15 cellular contexts compared by ENCODE assay signal in genomic region chr1:168689726-168690602, GRCh38. TPM values are rescaled to one million over a fixed set of nuclear protein-coding genes. Genes with fewer than 3 reads are reported as not detected.
A peak's percentile ranks its signal among the peaks of the same experiment; 100 is the strongest.
DNase-seq lines count a peak whose midpoint lies in the region; ATAC-seq and TF ChIP-seq lines count a peak whose summit lies in the region.
"Had no signal": no experiment of that assay in that cellular context is flagged by ENCODE, and none has a peak within 500 bp of the region (broad histone marks: within the 10 kb centered on the region; RNA-seq: fewer than 3 reads in every experiment).

No MANE protein-coding gene starts in this region.

- H3K27me3 ChIP-seq in MG63 = no peaks in the 10 kb centered on the region

- DNase-seq in AG08395 (ENCODE audit: low spot score) = peak; percentile 68
- DNase-seq in MG63 = peak; percentile 70
- DNase-seq in fibroblast of mammary gland (ENCODE audit: low read depth) = peak; percentile 68
- peak; percentile 28 for DNase-seq in mucosa of gallbladder (ENCODE audit: low spot score)
- DNase-seq in D341Med (ENCODE audit: low spot score) = no peak
- no peak for DNase-seq in NCI-H1436 (lab: John Stamatoyannopoulos, UW)
- DNase-seq: activated CD8-positive, alpha-beta memory T cell treated with anti-CD3 and anti-CD28 coated beads, Interleukin-2, amount 50 U/mL, for 4 hours; amniotic stem cell; GF-D8; MM.1S; SHP77 had no signal

- no peak for ATAC-seq in GM19328 (IDR thresholded peaks at IDR 0.05; ENCODE audit: unreplicated experiment)
- no peak for ATAC-seq in GM18909 (IDR thresholded peaks at IDR 0.05; ENCODE audit: poor library complexity, unreplicated experiment)

- H3K36me3 ChIP-seq in MG63 = no peaks in the 10 kb centered on the region

- no peak for TF ChIP-seq CTCF in fibroblast of mammary gland (conservative IDR thresholded peaks at IDR 0.05; ENCODE audit: control insufficient read depth, insufficient read depth, low read depth, low read length)

- H3K9me3 ChIP-seq in MG63 = no peaks in the 10 kb centered on the region

- H3K4me3 ChIP-seq in MG63 (no peak overlapping the region), fibroblast of mammary gland (ENCODE audit: control insufficient read depth, low read depth, low read length) (no peak overlapping the region)
- H3K4me3 ChIP-seq: skin epidermis had no signal

RNA-seq across cellular contexts. Expression of gene DPT, which starts 39.0 kb away (rescaled TPM):
- not detected in 2 replicates for total RNA-seq in MG63 (2014; rRNA removed; shearing (Covaris generic); ENCODE audit: low replicate concordance)
- 30.7 TPM for total RNA-seq in mucosa of gallbladder
- total RNA-seq: myocyte had no signal

Comparison
In these comparisons a context has a peak if more than half of its experiments do, and no peak if none do; other contexts are left out.
1. DNase-seq: peak in AG08395 (single experiment), MG63 (single experiment), fibroblast of mammary gland (single experiment) and mucosa of gallbladder (single experiment); none in D341Med (single experiment) and NCI-H1436 (single experiment).
2. RNA of gene DPT, which starts 39.0 kb away (total RNA-seq): 30.7 TPM in mucosa of gallbladder (single experiment); not detected in MG63; every median in the first group is over 10 times any median in the second.